ENCODE assay signal across 10 cellular contexts in the genomic region with DNA sequence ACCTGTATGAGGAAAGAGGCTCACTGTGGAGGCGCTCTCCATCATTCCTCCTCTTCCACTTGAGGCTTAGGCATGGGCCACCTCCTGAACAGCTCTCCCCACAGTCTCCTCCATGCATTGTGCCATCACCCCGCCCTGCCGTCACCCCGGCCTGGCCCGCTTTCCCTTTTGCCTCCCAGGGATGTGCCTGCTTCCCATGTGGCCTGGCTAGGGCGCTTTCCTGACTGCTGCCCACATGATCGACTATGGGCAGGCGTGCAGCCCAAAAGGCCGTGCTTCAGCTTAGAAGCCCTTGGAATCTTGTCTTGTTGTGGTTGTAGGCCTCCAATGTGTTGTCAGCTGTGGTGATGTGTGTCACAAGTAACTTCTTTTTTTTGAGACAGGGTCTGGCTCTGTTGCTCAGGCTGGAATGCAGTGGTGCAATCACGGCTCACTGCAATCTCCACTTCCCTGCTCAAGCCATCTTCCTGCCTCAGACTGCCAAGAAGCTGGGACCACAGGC. TPM values are rescaled to one million over a fixed set of nuclear protein-coding genes. Genes with fewer than 3 reads are reported as not detected.
DNase-seq lines count a peak whose midpoint lies in the region; ATAC-seq, FAIRE-seq and TF ChIP-seq lines count a peak whose summit lies in the region.
"Had no signal": no experiment of that assay in that cellular context is flagged by ENCODE, and none has a peak within 500 bp of the region (broad histone marks: within the 10 kb centered on the region; RNA-seq: fewer than 3 reads in every experiment).

No MANE protein-coding gene starts in this region.

- no peak for TF ChIP-seq POLR2A in esophagus squamous epithelium (IDR thresholded peaks at IDR 0.05)

- TF ChIP-seq CTCF in Calu3 (IDR thresholded peaks at IDR 0.05; ENCODE audit: unreplicated experiment) (no peak), esophagus squamous epithelium (IDR thresholded peaks at IDR 0.05) (no peak), neutrophil (IDR thresholded peaks at IDR 0.05) (no peak)

- H3K9me3 Mint-ChIP-seq in Calu3 (ENCODE audit: low read depth, unreplicated experiment): no peaks in the 10 kb centered on the region

- H3K4me3 ChIP-seq in esophagus squamous epithelium: no peak overlapping the region
- H3K4me3 ChIP-seq in neutrophil (ENCODE audit: low read depth in 1 of 2, low read length in 1 of 2): peak overlapping the region; percentile 89 to 90

- H3K4me1 Mint-ChIP-seq in Calu3 (ENCODE audit: low read depth, unreplicated experiment): peaks cover 41% of the 10 kb centered on the region

- H3K27me3 Mint-ChIP-seq in Calu3 (ENCODE audit: unreplicated experiment): no peaks in the 10 kb centered on the region

- peaks cover 58% of the 10 kb centered on the region for H3K36me3 Mint-ChIP-seq in Calu3 (ENCODE audit: insufficient read depth, unreplicated experiment)

- no peak for DNase-seq in Calu3
- peak; percentile 46 for DNase-seq in RCC 7860 (ENCODE audit: low spot score)
- DNase-seq in esophagus squamous epithelium (lab: John Stamatoyannopoulos, UW): no peak
- DNase-seq in COLO668 (lab: John Stamatoyannopoulos, UW; ENCODE audit: unreplicated experiment): no peak
- no peak for DNase-seq in H4 (ENCODE audit: low spot score)

- ATAC-seq in HG02763 (IDR thresholded peaks at IDR 0.05; ENCODE audit: unreplicated experiment) (no peak), GM19397 (IDR thresholded peaks at IDR 0.05; ENCODE audit: unreplicated experiment) (no peak)

- BruUV-seq in Calu3 (replicated peaks; lab: Mats Ljungman, UMichigan): no TSS peak

- peak overlapping the region; percentile 98 for H3K27ac Mint-ChIP-seq in Calu3 (ENCODE audit: unreplicated experiment)

- peak overlapping the region; percentile 39 to 96 (median 86) for H3K27ac ChIP-seq in esophagus squamous epithelium
- H3K27ac ChIP-seq in neutrophil: peak overlapping the region; percentile 92
- H3K27ac ChIP-seq: foreskin keratinocyte had no signal

- H3K36me3 ChIP-seq in esophagus squamous epithelium: peaks cover 0 to 45% (median 4%) of the 10 kb centered on the region in 3 donors
- peaks cover 23% of the 10 kb centered on the region for H3K36me3 ChIP-seq in neutrophil
- H3K36me3 ChIP-seq: ovary had no signal

- WGBS in esophagus squamous epithelium, 2 donors: 76 to 97% methylated on average over 8 to 10 of the region's 10 CpGs

- peaks cover 17 to 67% (median 23%) of the 10 kb centered on the region in 3 donors for H3K4me1 ChIP-seq in esophagus squamous epithelium
- peaks cover 53 to 54% of the 10 kb centered on the region in 2 experiments for H3K4me1 ChIP-seq in neutrophil (ENCODE audit: control insufficient read depth in 1 of 2, insufficient read depth in 1 of 2, low read depth in 1 of 2, low read length in 1 of 2)
- H3K4me1 ChIP-seq: foreskin keratinocyte had no signal

- intact Hi-C loops in Calu3 (cut with micrococcal nuclease; ENCODE audit: unreplicated experiment): no loop called here
- intact Hi-C loops in esophagus squamous epithelium (cut with DNase I): no loop called here

- H3K9me3 ChIP-seq in esophagus squamous epithelium (no peaks in the 10 kb centered on the region), neutrophil (no peaks in the 10 kb centered on the region)
- H3K9me3 ChIP-seq: ovary had no signal

- FAIRE-seq in RCC 7860 (lab: Jason Lieb, UNC): no peak

- peak overlapping the region; percentile 85 for H3K4me3 Mint-ChIP-seq in Calu3 (ENCODE audit: low read depth, unreplicated experiment)

- CTCF ChIA-PET in Calu3 (lab: Charles Lee): no interaction called here

- peaks cover 0 to 7% (median 0%) of the 10 kb centered on the region in 4 donors for H3K27me3 ChIP-seq in esophagus squamous epithelium
- no peaks in the 10 kb centered on the region for H3K27me3 ChIP-seq in neutrophil
- H3K27me3 ChIP-seq: foreskin keratinocyte, ovary had no signal

RNA-seq across cellular contexts. Expression of a gene that starts 1.8 kb away (rescaled TPM):
- total RNA-seq in Calu3 (2022) (22.8 and 26.0 TPM in 2 replicates), esophagus squamous epithelium (10 to 100 TPM in 3 of 4 donors, 1 to 10 TPM in 1; 8.3 to 25.6 (median 17.4) TPM)
- total RNA-seq in H4 (2014; rRNA removed; shearing (Covaris generic)): 0.23 TPM in 1 of 2 replicates, not detected in the other

RNA-seq across cellular contexts. Expression of a gene that starts 2.0 kb away (rescaled TPM):
- total RNA-seq in Calu3 (2022) (14.6 and 22.5 TPM in 2 replicates), esophagus squamous epithelium (10 to 100 TPM; 12.1 to 24.5 (median 14.5) TPM)
- not detected in 2 replicates for total RNA-seq in H4 (2014; rRNA removed; shearing (Covaris generic))

RNA-seq across cellular contexts. Expression of a gene that starts 16.3 kb away (rescaled TPM):
- total RNA-seq in Calu3 (2022) (9.1 and 13.0 TPM in 2 replicates), esophagus squamous epithelium (100 to 1,000 TPM in 1 of 4 donors, 10 to 100 TPM in 1, 1 to 10 TPM in 2; 1.1 to 111 (median 14.9) TPM)
- not detected in 2 replicates for total RNA-seq in H4 (2014; rRNA removed; shearing (Covaris generic))
- total RNA-seq: foreskin keratinocyte had no signal

RNA-seq across cellular contexts. Expression of a gene that starts 43.5 kb away (rescaled TPM):
- total RNA-seq in Calu3 (2022) (185 and 189 TPM in 2 replicates), esophagus squamous epithelium (10 to 100 TPM; 42.8 to 75.7 (median 63.2) TPM)
- 40.4 and 48.3 TPM in 2 replicates for total RNA-seq in H4 (2014; rRNA removed; shearing (Covaris generic))

RNA-seq across cellular contexts. Expression of a gene that starts 54.0 kb away (rescaled TPM):
- 5.3 and 5.8 TPM in 2 replicates for total RNA-seq in Calu3 (2022)
- 1 to 10 TPM; 1.2 to 2.3 (median 1.8) TPM for total RNA-seq in esophagus squamous epithelium
- total RNA-seq in H4 (2014; rRNA removed; shearing (Covaris generic)): 0.56 and 0.90 TPM in 2 replicates

Comparison
In these comparisons a context has a peak if more than half of its experiments do, and no peak if none do; other contexts are left out.
1. H3K4me3 ChIP-seq: peak in neutrophil (2 of 2); none in esophagus squamous epithelium (0 of 4).
2. RNA of a gene that starts 2.0 kb away (total RNA-seq): 12.1 to 24.5 TPM in esophagus squamous epithelium and 14.6 to 22.5 TPM in Calu3; not detected in H4; every median in the first group is over 10 times any median in the second.